In the genomic region with DNA sequence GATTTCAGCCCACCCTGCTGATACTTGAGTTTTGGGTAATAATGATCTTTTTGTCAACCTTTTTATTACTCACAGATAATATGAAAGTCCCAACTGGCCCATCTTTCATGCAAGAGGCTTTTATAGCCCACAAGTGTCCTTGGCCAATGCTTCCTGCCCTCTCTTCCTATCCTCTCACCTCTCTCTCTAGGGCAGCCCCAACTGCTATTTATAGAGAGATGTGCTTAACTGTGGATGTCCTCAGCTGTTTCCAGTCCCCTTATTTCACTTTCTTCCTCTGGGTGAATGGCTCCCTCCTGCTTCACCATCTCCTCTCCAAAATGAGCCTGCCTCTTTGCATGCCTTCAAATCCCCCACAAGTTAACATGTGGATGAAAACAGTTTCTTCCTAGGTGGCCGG, we compare ENCODE assay signal across 18 cellular contexts.
"Had no signal": no experiment of that assay in that cellular context is flagged by ENCODE, and none has a peak within 500 bp of the region (broad histone marks: within the 10 kb centered on the region; RNA-seq: fewer than 3 reads in every experiment).

No MANE protein-coding gene starts in this region.

- H3K36me3 ChIP-seq: neutrophil, suprapubic skin, thyroid gland, upper lobe of left lung, vagina had no signal

- ATAC-seq: esophagus mucosa; left colon; stimulated activated naive CD8-positive, alpha-beta T cell treated with anti-CD3 and anti-CD28 coated beads, Interleukin-15, Interleukin-2, amounts not matched to agents 100 U/mL and 50 U/mL, for 24 hours had no signal

- H3K27ac Mint-ChIP-seq: nephron progenitor cell had no signal

- DNase-seq: effector memory CD4-positive, alpha-beta T cell; left colon; midbrain; naive B cell; nephron progenitor cell; posterior cingulate gyrus; right cardiac atrium; stimulated activated CD4-positive, alpha-beta T cell treated with anti-CD3 and anti-CD28 coated beads, Interleukin-2, amount 100 ng/mL, for 48 hours; stimulated activated naive CD8-positive, alpha-beta T cell treated with anti-CD3 and anti-CD28 coated beads, Interleukin-15, Interleukin-2, amounts not matched to agents 100 U/mL and 50 U/mL, for 24 hours; thyroid gland; upper lobe of left lung had no signal

- H3K27ac ChIP-seq: hepatocyte, neutrophil, suprapubic skin, thyroid gland, upper lobe of left lung, vagina had no signal

- H3K4me1 ChIP-seq: suprapubic skin, thyroid gland, upper lobe of left lung, vagina had no signal

- H3K9me3 Mint-ChIP-seq: central memory CD8-positive, alpha-beta T cell; naive B cell; nephron progenitor cell had no signal

- H3K27me3 ChIP-seq: thyroid gland, upper lobe of left lung, vagina had no signal

- H3K4me1 Mint-ChIP-seq: central memory CD8-positive, alpha-beta T cell; naive B cell had no signal

- H3K4me3 ChIP-seq: hepatocyte, smooth muscle cell, suprapubic skin, thyroid gland, upper lobe of left lung, vagina had no signal

- H3K4me3 Mint-ChIP-seq: central memory CD8-positive, alpha-beta T cell; naive B cell; nephron progenitor cell had no signal

- H3K9me3 ChIP-seq: neutrophil, suprapubic skin, thyroid gland, upper lobe of left lung, vagina had no signal
